21 cellular contexts compared by ENCODE assay signal in the genomic region with DNA sequence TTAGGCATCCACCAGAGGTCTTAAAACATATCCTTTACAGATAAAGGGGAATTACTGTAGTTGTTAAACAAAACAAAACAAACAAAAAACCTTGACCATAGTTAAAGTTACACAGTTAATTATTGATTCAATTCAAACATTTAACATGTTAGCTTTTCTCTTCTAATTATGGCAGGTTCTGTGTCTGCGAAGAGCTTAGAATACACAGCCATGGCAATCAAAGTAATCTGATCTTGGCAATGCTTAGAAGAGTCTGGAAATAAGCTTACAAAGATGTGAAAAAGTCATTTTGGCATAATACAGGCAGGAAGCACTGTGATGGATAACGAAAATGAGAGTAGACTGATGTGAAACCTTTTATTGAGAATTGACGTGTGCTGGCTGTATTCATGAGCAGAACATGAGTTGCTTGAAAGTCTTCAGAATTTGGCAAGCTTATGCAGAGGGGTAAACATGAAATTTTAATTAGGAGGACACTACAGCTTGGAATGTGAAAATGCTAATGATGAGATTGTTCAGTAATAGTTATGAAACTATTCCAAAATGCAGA.
DNase-seq lines count a peak whose midpoint lies in the region; ATAC-seq, FAIRE-seq and TF ChIP-seq lines count a peak whose summit lies in the region.
"Had no signal": no experiment of that assay in that cellular context is flagged by ENCODE, and none has a peak within 500 bp of the region (broad histone marks: within the 10 kb centered on the region; RNA-seq: fewer than 3 reads in every experiment).

No MANE protein-coding gene starts in this region.

- no peak for FAIRE-seq in GM12891 (lab: Jason Lieb, UNC)
- FAIRE-seq: GM12878, urothelium cell line had no signal

- DNase-seq in NCI-H748 (lab: John Stamatoyannopoulos, UW; ENCODE audit: unreplicated experiment) (peak; percentile 89), H4 (ENCODE audit: low spot score) (no peak), SKM-1 treated with dmso at 0.1 percent for 144 hours (lab: John Stamatoyannopoulos, UW; ENCODE audit: unreplicated experiment) (no peak), GM12891 (ENCODE audit: insufficient read length, low spot score) (no peak)
- DNase-seq: activated CD4-positive, alpha-beta T cell treated with anti-CD3 and anti-CD28 coated beads for 36 hours; activated naive CD8-positive, alpha-beta T cell treated with anti-CD3 and anti-CD28 coated beads, Interleukin-2, amount 10 ng/mL, durations not matched to agents 7 days and 5 days; CD4-positive, CD25-positive, alpha-beta regulatory T cell; DMS153; endodermal cell; GOT3; left lung; midbrain; NCI-H2171 treated with DMSO at 0.1 percent for 48 hours; substantia nigra had no signal

- ATAC-seq in GM18873 (IDR thresholded peaks at IDR 0.05; ENCODE audit: low FRiP score, unreplicated experiment), result peak; percentile 71
- ATAC-seq in HG03439 (IDR thresholded peaks at IDR 0.05; ENCODE audit: unreplicated experiment), result peak; percentile 61
- ATAC-seq in HG02852 (IDR thresholded peaks at IDR 0.05; ENCODE audit: unreplicated experiment), result no peak
- ATAC-seq: activated CD4-positive, alpha-beta T cell treated with anti-CD3 and anti-CD28 coated beads for 36 hours; activated T-helper 17 cell treated with anti-CD3 and anti-CD28 coated beads, Interleukin-2, amount 50 U/mL, for 72 hours; GM12878; left lung had no signal

- H3K27ac ChIP-seq in 22Rv1, result peak overlapping the region; percentile 51
- H3K27ac ChIP-seq: left lung had no signal

- TF ChIP-seq POLR2A in GM12891 (IDR thresholded peaks at IDR 0.05; ENCODE audit: low read depth, low read length), result no peak

- no peak for TF ChIP-seq CTCF in 22Rv1 (IDR thresholded peaks at IDR 0.05)

TF ChIP-seq in GM12891, 5 proteins besides CTCF, POLR2A, EP300 and RAD21:
- TF ChIP-seq POLR2AphosphoS5 (IDR thresholded peaks at IDR 0.05; ENCODE audit: low read depth, low read length) (no peak), SPI1 (IDR thresholded peaks at IDR 0.05; ENCODE audit: low read depth, low read length) (no peak)
